Comparison of ENCODE assay signal across 1 cellular context in genomic region chr2:9234680-9235387, GRCh38.
TF ChIP-seq lines count a peak whose summit lies in the region.

No MANE protein-coding gene starts in this region.

TF ChIP-seq in K562, 482 proteins besides CTCF, POLR2A, EP300 and RAD21 (continued from another document and continues in another):
- TF ChIP-seq GMEB1 (CRISPR knock-in tag; IDR thresholded peaks at IDR 0.05) (no peak), IRF9 (tag; IDR thresholded peaks at IDR 0.05) (no peak), POLR3A (IDR thresholded peaks at IDR 0.05; ENCODE audit: borderline replicate concordance, extremely low read depth, insufficient read depth, insufficient read length) (no peak), KDM4B (IDR thresholded peaks at IDR 0.05; ENCODE audit: borderline replicate concordance in 2 of 2, low read depth in 1 of 2) (no peak), ELK1 (CRISPR knock-in tag; IDR thresholded peaks at IDR 0.05) (no peak), ZEB2 (IDR thresholded peaks at IDR 0.05) (peak; percentile 83), ZNF444 (CRISPR knock-in tag; IDR thresholded peaks at IDR 0.05) (no peak), RBM25 (IDR thresholded peaks at IDR 0.05; ENCODE audit: low read depth, low read length, severe bottlenecking) (no peak), SP2 (IDR thresholded peaks at IDR 0.05; ENCODE audit: extremely low read depth, low read depth, low read length, poor library complexity, severe bottlenecking) (no peak), NR2F6 (CRISPR knock-in tag; IDR thresholded peaks at IDR 0.05) (no peak), CHD2 (IDR thresholded peaks at IDR 0.05; ENCODE audit: low read depth, low read length) (no peak), FUS (optimal IDR thresholded peaks at IDR 0.05; ENCODE audit: low read depth, low read length) (no peak), RBM17 (IDR thresholded peaks at IDR 0.05; ENCODE audit: borderline replicate concordance, low read depth, low read length) (no peak), SRF (CRISPR knock-in tag; IDR thresholded peaks at IDR 0.05) (no peak), CBX8 (IDR thresholded peaks at IDR 0.05; ENCODE audit: borderline replicate concordance, extremely low read depth, low read depth, low read length, poor library complexity, severe bottlenecking) (no peak), MLX (CRISPR knock-in tag; conservative IDR thresholded peaks at IDR 0.05) (no peak), UBTF (IDR thresholded peaks at IDR 0.05; ENCODE audit: borderline replicate concordance in 1 of 2, low read depth in 2 of 2, low read length in 2 of 2) (no peak), ZNF140 (CRISPR knock-in tag; IDR thresholded peaks at IDR 0.05) (no peak), POU5F1 (IDR thresholded peaks at IDR 0.05; ENCODE audit: borderline replicate concordance, low read depth, low read length, partially characterized antibody) (no peak), ARNT (IDR thresholded peaks at IDR 0.05) (no peak), TRIM28 (IDR thresholded peaks at IDR 0.05) (no peak), RFX7 (CRISPR knock-in tag; IDR thresholded peaks at IDR 0.05) (no peak), SMARCA4 (IDR thresholded peaks at IDR 0.05) (peak; percentile 88), SIRT6 (IDR thresholded peaks at IDR 0.05; ENCODE audit: low read depth, low read length) (no peak), ZNF655 (CRISPR knock-in tag; IDR thresholded peaks at IDR 0.05) (no peak), PTBP1 (IDR thresholded peaks at IDR 0.05; ENCODE audit: low read depth, low read length) (no peak), CCNT2 (IDR thresholded peaks at IDR 0.05; ENCODE audit: borderline replicate concordance, extremely low read depth, insufficient read length, low read depth, low read length) (no peak), GABPB2 (CRISPR knock-in tag; conservative IDR thresholded peaks at IDR 0.05) (no peak), SMAD1 (IDR thresholded peaks at IDR 0.05; ENCODE audit: low read depth, low read length, partially characterized antibody) (no peak), MCM5 (IDR thresholded peaks at IDR 0.05; ENCODE audit: low read depth) (no peak), SIN3B (IDR thresholded peaks at IDR 0.05; ENCODE audit: low read depth) (no peak), KDM1A (IDR thresholded peaks at IDR 0.05) (no peak), KHSRP (IDR thresholded peaks at IDR 0.05) (no peak), KLF10 (CRISPR knock-in tag; IDR thresholded peaks at IDR 0.05) (no peak), ERF (CRISPR knock-in tag; IDR thresholded peaks at IDR 0.05) (no peak), ZNF75A (CRISPR knock-in tag; IDR thresholded peaks at IDR 0.05) (no peak), ARID1B (IDR thresholded peaks at IDR 0.05) (peak; percentile 81), ZFP36 (IDR thresholded peaks at IDR 0.05; ENCODE audit: low read depth, low read length, partially characterized antibody) (no peak), TBP (optimal IDR thresholded peaks at IDR 0.05; ENCODE audit: low read depth, low read length) (no peak), ZNF23 (CRISPR knock-in tag; IDR thresholded peaks at IDR 0.05) (no peak), ZFPM2 (CRISPR knock-in tag; IDR thresholded peaks at IDR 0.05) (no peak), HOXB6 (CRISPR knock-in tag; IDR thresholded peaks at IDR 0.05; ENCODE audit: borderline replicate concordance) (no peak), ZBED1 (IDR thresholded peaks at IDR 0.05) (no peak), ZNF263 (CRISPR knock-in tag; IDR thresholded peaks at IDR 0.05; ENCODE audit: borderline replicate concordance) (no peak), MYNN (IDR thresholded peaks at IDR 0.05) (no peak), MYNN (CRISPR knock-in tag; IDR thresholded peaks at IDR 0.05) (no peak), ATF2 (CRISPR knock-in tag; IDR thresholded peaks at IDR 0.05) (no peak), DLX4 (CRISPR knock-in tag; IDR thresholded peaks at IDR 0.05) (no peak), SMC3 (conservative IDR thresholded peaks at IDR 0.05; ENCODE audit: insufficient read depth, low read depth, low read length) (no peak), E2F4 (CRISPR knock-in tag; IDR thresholded peaks at IDR 0.05; ENCODE audit: low read depth) (no peak), EZH2 (IDR thresholded peaks at IDR 0.05; ENCODE audit: borderline replicate concordance, low read depth, low read length) (no peak), TEAD4 (IDR thresholded peaks at IDR 0.05; ENCODE audit: low read length) (peak; percentile 73; the same call in 1 of the 2 replicates), TEAD4 (CRISPR knock-in tag; IDR thresholded peaks at IDR 0.05; ENCODE audit: borderline replicate concordance) (no peak), ZZZ3 (IDR thresholded peaks at IDR 0.05) (no peak), ZBTB26 (CRISPR knock-in tag; IDR thresholded peaks at IDR 0.05) (no peak), ZNF274 (IDR thresholded peaks at IDR 0.05; ENCODE audit: borderline replicate concordance, low read depth, low read length) (no peak), BRCA1 (IDR thresholded peaks at IDR 0.05) (no peak), BRCA1 (CRISPR knock-in tag; IDR thresholded peaks at IDR 0.05) (no peak), FOXJ3 (CRISPR knock-in tag; IDR thresholded peaks at IDR 0.05) (no peak), CHD4 (IDR thresholded peaks at IDR 0.05; ENCODE audit: insufficient read depth, insufficient replicate concordance, low read depth, low read length, poor library complexity, severe bottlenecking) (peak; percentile 69), LARP7 (IDR thresholded peaks at IDR 0.05) (no peak), TCFL5 (CRISPR knock-in tag; conservative IDR thresholded peaks at IDR 0.05) (no peak), ZNF408 (CRISPR knock-in tag; IDR thresholded peaks at IDR 0.05; ENCODE audit: low read depth) (no peak), DMBX1 (CRISPR knock-in tag; IDR thresholded peaks at IDR 0.05; ENCODE audit: borderline replicate concordance) (no peak), NR1H2 (CRISPR knock-in tag; IDR thresholded peaks at IDR 0.05) (no peak), HMG20B (CRISPR knock-in tag; IDR thresholded peaks at IDR 0.05) (no peak), RHOXF2B (CRISPR knock-in tag; conservative IDR thresholded peaks at IDR 0.05) (no peak), TRIM25 (IDR thresholded peaks at IDR 0.05; ENCODE audit: borderline replicate concordance) (no peak)
